15 cellular contexts compared by ENCODE assay signal in the genomic region with DNA sequence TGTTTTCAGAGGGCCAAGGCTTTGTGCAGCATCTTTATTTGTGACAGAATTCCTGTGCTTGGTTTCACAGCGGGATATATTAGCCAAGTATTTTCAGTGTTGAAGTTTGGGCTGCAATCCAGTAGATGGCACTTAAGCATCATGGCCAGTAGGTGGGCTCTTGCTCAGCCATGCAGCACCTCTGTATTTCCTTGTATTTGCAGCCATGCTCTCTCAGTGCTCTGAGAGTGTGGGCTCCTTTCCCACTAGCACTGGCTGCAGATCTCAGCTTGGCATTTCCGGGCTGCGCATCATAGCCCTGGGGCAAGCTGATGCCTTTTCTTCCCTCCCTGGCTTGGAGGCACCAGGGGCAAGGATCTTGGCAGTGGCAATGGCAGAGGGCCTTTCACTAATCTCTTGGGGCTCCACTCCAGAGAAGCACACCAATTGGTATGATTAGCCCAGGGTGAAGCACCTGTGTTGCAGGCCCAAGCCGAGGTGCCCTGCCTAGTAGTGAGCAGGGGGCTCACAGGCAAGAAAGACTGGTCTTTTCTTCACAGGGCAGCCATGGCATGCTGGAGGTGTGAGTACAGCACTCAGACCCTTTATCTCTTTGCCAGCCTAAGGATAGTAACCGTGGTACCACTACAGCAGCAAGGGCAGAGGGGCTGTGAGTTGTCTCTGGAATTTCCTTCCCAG. TPM values are rescaled to one million over a fixed set of nuclear protein-coding genes. Genes with fewer than 3 reads are reported as not detected.
A peak's percentile ranks its signal among the peaks of the same experiment; 100 is the strongest.
DNase-seq lines count a peak whose midpoint lies in the region; FAIRE-seq lines count a peak whose summit lies in the region.
"Had no signal": no experiment of that assay in that cellular context is flagged by ENCODE, and none has a peak within 500 bp of the region (broad histone marks: within the 10 kb centered on the region; RNA-seq: fewer than 3 reads in every experiment).

No MANE protein-coding gene starts in this region.

- no peak overlapping the region for H3K18ac ChIP-seq in mesendoderm (ENCODE audit: low read length)

- H3K27me3 ChIP-seq in Karpas-422 (ENCODE audit: low read length), result no peaks in the 10 kb centered on the region
- H3K27me3 ChIP-seq in mesendoderm (ENCODE audit: insufficient read depth, low read length, poor library complexity), result no peaks in the 10 kb centered on the region
- H3K27me3 ChIP-seq: right lobe of liver had no signal

- H3K79me2 ChIP-seq in Karpas-422 (ENCODE audit: low read length) (no peaks in the 10 kb centered on the region), mesendoderm (ENCODE audit: control insufficient read depth, insufficient read depth, low read length) (no peaks in the 10 kb centered on the region)

- H3K23ac ChIP-seq in mesendoderm (ENCODE audit: low read length), result no peak overlapping the region

- H3K79me1 ChIP-seq in mesendoderm (ENCODE audit: low read length), result no peaks in the 10 kb centered on the region

- H3K36me3 ChIP-seq in Karpas-422 (ENCODE audit: insufficient read depth, low read length) (no peaks in the 10 kb centered on the region), mesendoderm (ENCODE audit: control insufficient read depth, insufficient read depth, low read length) (no peaks in the 10 kb centered on the region)
- H3K36me3 ChIP-seq: left ventricle myocardium inferior, right lobe of liver had no signal

- H3K9ac ChIP-seq in Karpas-422 (ENCODE audit: low read length), result no peak overlapping the region
- no peak overlapping the region for H3K9ac ChIP-seq in mesendoderm (ENCODE audit: low read length)

- no peaks in the 10 kb centered on the region for H4K20me1 ChIP-seq in Karpas-422 (ENCODE audit: insufficient read depth, low read depth, low read length)

- H3K9me2 ChIP-seq in Karpas-422 (replicated peaks; ENCODE audit: insufficient read depth, low read length), result no peaks in the 10 kb centered on the region

- no CpG with 5 or more reads among the region's 5 CpGs for WGBS in mesendoderm (ENCODE audit: extremely low coverage, insufficient coverage, low lambda C conversion rate)

- no peak overlapping the region for H2BK15ac ChIP-seq in mesendoderm (replicated peaks; ENCODE audit: low read depth)

- FAIRE-seq in GM18507 (lab: Jason Lieb, UNC), result peak; percentile 48
- FAIRE-seq: K562 had no signal

- H4K5ac ChIP-seq in mesendoderm (ENCODE audit: low read length), result no peak overlapping the region

- H3K4ac ChIP-seq in mesendoderm (ENCODE audit: low read depth, low read length), result no peak overlapping the region

- no peak overlapping the region for H2BK5ac ChIP-seq in mesendoderm (ENCODE audit: low read length)

- DNase-seq in GM18507 (ENCODE audit: extremely low spot score, insufficient read length, low read depth) (no peak), Karpas-422 (peak; percentile 70), T1000 (lab: John Stamatoyannopoulos, UW) (peak; percentile 19), mesendoderm (peak; percentile 77), SW 1271 (lab: John Stamatoyannopoulos, UW) (no peak), inferior parietal cortex (ENCODE audit: extremely low spot score) (no peak), NCI-H748 (lab: John Stamatoyannopoulos, UW; ENCODE audit: unreplicated experiment) (no peak)
- no peak for DNase-seq in stimulated activated CD4-positive, alpha-beta T cell treated with anti-CD3 and anti-CD28 coated beads, Interleukin-4, amount 100 ng/mL, for 4 hours
- DNase-seq: activated T-cell treated with anti-CD3 and anti-CD28 coated beads, Interleukin-2, amount 50 U/mL, for 48 hours; effector memory CD4-positive, alpha-beta T cell; GOT3; left ventricle myocardium inferior had no signal

- no peak overlapping the region for H3K4me3 ChIP-seq in Karpas-422 (ENCODE audit: low read length)
- H3K4me3 ChIP-seq in mesendoderm (ENCODE audit: low read length), result no peak overlapping the region
- H3K4me3 ChIP-seq: K562, left ventricle myocardium inferior, right lobe of liver had no signal

- H3K4me1 ChIP-seq in Karpas-422 (ENCODE audit: low read length) (no peaks in the 10 kb centered on the region), mesendoderm (ENCODE audit: control insufficient read depth, low read depth, low read length) (no peaks in the 10 kb centered on the region)
- H3K4me1 ChIP-seq: left ventricle myocardium inferior, right lobe of liver had no signal

- H3K4me2 ChIP-seq in Karpas-422 (ENCODE audit: low read depth, low read length, poor library complexity, severe bottlenecking) (no peak overlapping the region), mesendoderm (ENCODE audit: low read length) (no peak overlapping the region)

- H2AK5ac ChIP-seq in mesendoderm (ENCODE audit: low read length), result no peak overlapping the region

- H2AFZ ChIP-seq in Karpas-422 (ENCODE audit: low read length), result no peak overlapping the region

- H3K27ac ChIP-seq in Karpas-422 (ENCODE audit: low read length) (no peak overlapping the region), mesendoderm (ENCODE audit: low read depth, low read length) (no peak overlapping the region)
- H3K27ac ChIP-seq: left ventricle myocardium inferior, right lobe of liver had no signal

- H2BK120ac ChIP-seq in mesendoderm (ENCODE audit: low read depth, low read length), result no peak overlapping the region

- no peak overlapping the region for H3K56ac ChIP-seq in mesendoderm (ENCODE audit: low read length)

- H3K9me3 ChIP-seq in Karpas-422 (ENCODE audit: low read length), result no peaks in the 10 kb centered on the region
- H3K9me3 ChIP-seq: right lobe of liver had no signal

- no peak overlapping the region for H4K8ac ChIP-seq in mesendoderm (ENCODE audit: low read depth, low read length)

RNA-seq across cellular contexts. Expression of gene SLCO6A1, which starts 48.3 kb away (rescaled TPM):
- total RNA-seq in Karpas-422 (2014; rRNA removed; shearing (Covaris generic); ENCODE audit: low replicate concordance), result not detected in 2 replicates
- 0.06 TPM for polyA plus RNA-seq in mesendoderm (2013, experiment 1 of 2)
- not detected for polyA plus RNA-seq in mesendoderm (2013, experiment 2 of 2)
- total RNA-seq: left ventricle myocardium inferior; right lobe of liver; T-helper 1 cell treated with Interleukin-12 subunit alpha and Interleukin-12 subunit beta and Interleukin-4 antibody, amounts not matched to agents 30 ng/mL and 1 ng/mL, for 36 hours had no signal

Comparison
In these comparisons a context has a peak if more than half of its experiments do, and no peak if none do; other contexts are left out.
1. DNase-seq: peak in Karpas-422 (single experiment), T1000 (single experiment) and mesendoderm (single experiment); none in GM18507 (single experiment), stimulated activated CD4-positive, alpha-beta T cell treated with anti-CD3 and anti-CD28 coated beads, Interleukin-4, amount 100 ng/mL, for 4 hours (0 of 2), SW 1271 (0 of 2), inferior parietal cortex (single experiment) and NCI-H748 (single experiment).